In genomic region chr1:179365342-179366092, GRCh38 we compare ENCODE assay signal across 8 cellular contexts. TPM values are rescaled to one million over a fixed set of nuclear protein-coding genes. Genes with fewer than 3 reads are reported as not detected.
DNase-seq lines count a peak whose midpoint lies in the region; ATAC-seq, FAIRE-seq and TF ChIP-seq lines count a peak whose summit lies in the region.

Gene AXDND1, plus strand, starts transcription at chr1:179365971. Its CDS starts 539 bp downstream, at chr1:179366510.

- no peaks in the 10 kb centered on the region for H3K36me3 Mint-ChIP-seq in progenitor cell of endocrine pancreas (ENCODE audit: insufficient read depth)

- WGBS in adipose tissue, 3 donors = 7 to 8% (median 8%) methylated on average over 41 to 43 of the region's 43 CpGs

- H3K4me3 Mint-ChIP-seq in progenitor cell of endocrine pancreas (ENCODE audit: low read depth) = peak within 1 kb of the TSS; percentile 96

- DNase-seq in GM12891 (ENCODE audit: insufficient read length, low spot score) (peak; percentile 75), NCI-H1417 (lab: John Stamatoyannopoulos, UW) (peak; percentile 90 to 92 (median 91)), SW480 (ENCODE audit: low spot score) (peak; percentile 80), left cardiac atrium (peak; percentile 90), progenitor cell of endocrine pancreas (ENCODE audit: low spot score, unreplicated experiment) (peak; percentile 54), ureter (ENCODE audit: low spot score) (peak; percentile 91)

- peak; percentile 39; the same call in 1 of the 2 replicates for TF ChIP-seq POLR2A in GM12891 (IDR thresholded peaks at IDR 0.05; ENCODE audit: low read depth, low read length)

- intact Hi-C loops in left cardiac atrium (cut with DNase I) = loop anchor here (10.0 kb wide), 3 partner anchors 111 to 449 kb away; no protein-coding TSS in a partner anchor

- TF ChIP-seq CTCF in progenitor cell of endocrine pancreas (IDR thresholded peaks at IDR 0.05; ENCODE audit: unreplicated experiment) = no peak

- H3K27ac ChIP-seq in adipose tissue (ENCODE audit: low read depth, low read length) = peak within 1 kb of the TSS; percentile 66

- ATAC-seq in HG02763 (IDR thresholded peaks at IDR 0.05; ENCODE audit: unreplicated experiment) (peak; percentile 98), left cardiac atrium (peak; percentile 96 to 98)

- peak; percentile 84 for FAIRE-seq in GM12891 (lab: Jason Lieb, UNC)

- no peaks in the 10 kb centered on the region for H3K27me3 Mint-ChIP-seq in progenitor cell of endocrine pancreas

- H3K27ac Mint-ChIP-seq in progenitor cell of endocrine pancreas = peak within 1 kb of the TSS; percentile 100

- no peaks in the 10 kb centered on the region for H3K9me3 Mint-ChIP-seq in progenitor cell of endocrine pancreas (ENCODE audit: low read depth)

- peaks cover 8% of the 10 kb centered on the region for H3K4me1 Mint-ChIP-seq in progenitor cell of endocrine pancreas (ENCODE audit: low read depth)

TF ChIP-seq in GM12891, 5 proteins besides CTCF, POLR2A, EP300 and RAD21:
- peak; percentile 37; the same call in 1 of the 2 replicates for TF ChIP-seq POU2F2 (IDR thresholded peaks at IDR 0.05; ENCODE audit: low read depth, low read length)
- TF ChIP-seq PAX5 (IDR thresholded peaks at IDR 0.05; ENCODE audit: insufficient read depth, low read length, severe bottlenecking) = no peak
- TF ChIP-seq SPI1 (IDR thresholded peaks at IDR 0.05; ENCODE audit: low read depth, low read length) = peak; percentile 94
- TF ChIP-seq POLR2AphosphoS5 (IDR thresholded peaks at IDR 0.05; ENCODE audit: low read depth, low read length) = no peak
- TF ChIP-seq TAF1 (IDR thresholded peaks at IDR 0.05; ENCODE audit: low read depth, low read length) = 0 out of 2 replicates have a peak, but pooled peaks have one; percentile 12

RNA-seq across cellular contexts. Expression of gene AXDND1, which starts in this region (rescaled TPM):
- 0.22 TPM for polyA plus RNA-seq in GM12891 (2012; ENCODE audit: low read depth, missing spikeins)
- polyA plus RNA-seq in adipose tissue = under 1 TPM in 2 of 3 donors, not detected in 1; 0.15 to 0.28 TPM
- total RNA-seq in left cardiac atrium (under 1 TPM in 1 of 2 donors, not detected in 1; 0.44 TPM), progenitor cell of endocrine pancreas (2.0 and 2.5 TPM in 2 replicates), ureter (2.1 TPM)

Comparison
In these comparisons a context has a peak if more than half of its experiments do, and no peak if none do; other contexts are left out.
1. Peak in every context shown above with its lines: DNase-seq, ATAC-seq and H3K27ac ChIP-seq.
2. Peak in DNase-seq and ATAC-seq in left cardiac atrium; RNA of the gene not detected or under 1 TPM.